8 cellular contexts compared by ENCODE assay signal in genomic region chr5:140357731-140358093, GRCh38. TPM values are rescaled to one million over a fixed set of nuclear protein-coding genes. Genes with fewer than 3 reads are reported as not detected.
DNase-seq lines count a peak whose midpoint lies in the region; ATAC-seq and TF ChIP-seq lines count a peak whose summit lies in the region.

No MANE protein-coding gene starts in this region.

- TF ChIP-seq CTCF in choroid plexus epithelial cell (conservative IDR thresholded peaks at IDR 0.05; ENCODE audit: low read depth, low read length): peak; percentile 94
- peak; percentile 84 to 90 (median 87) for TF ChIP-seq CTCF in right lobe of liver (IDR thresholded peaks at IDR 0.05)

- H3K36me3 ChIP-seq in right lobe of liver: no peaks in the 10 kb centered on the region

- under 1% methylated on average over 11 of the region's 18 CpGs for WGBS in right lobe of liver (ENCODE audit: insufficient coverage, low coverage, low lambda C conversion rate, missing lambda C conversion rate)

- H3K4me3 ChIP-seq in choroid plexus epithelial cell (ENCODE audit: low read depth, low read length) (peak overlapping the region; percentile 17), right lobe of liver (no peak overlapping the region)

- TF ChIP-seq POLR2A in right lobe of liver (IDR thresholded peaks at IDR 0.05): no peak

- no peak overlapping the region for H3K27ac ChIP-seq in right lobe of liver

- no peaks in the 10 kb centered on the region for H3K9me3 ChIP-seq in right lobe of liver

- H3K27me3 ChIP-seq in right lobe of liver: no peaks in the 10 kb centered on the region

- DNase-seq in C1 segment of cervical spinal cord (lab: John Stamatoyannopoulos, UW): peak in 13 of 14 donors; percentile 22 to 83 (median 78)
- DNase-seq in NCI-H460 (ENCODE audit: extremely low read depth, low read depth): peak; percentile 85
- DNase-seq in activated CD4-positive, alpha-beta T cell treated with anti-CD3 and anti-CD28 coated beads for 4 hours: peak; percentile 67 to 70
- DNase-seq in choroid plexus epithelial cell (ENCODE audit: low read depth): peak; percentile 94
- DNase-seq in right lobe of liver: peak; percentile 80 to 84 (median 82)
- peak; percentile 21 to 65 (median 36) for DNase-seq in stimulated activated CD4-positive, alpha-beta T cell treated with anti-CD3 and anti-CD28 coated beads, TNF-alpha, amount 100 ng/mL, for 1 hour (ENCODE audit: low read depth in 3 of 3, low spot score in 1 of 3)

- intact Hi-C loops in right lobe of liver (cut with DNase I): loop anchor here in 1 of 2 donors (5.0 kb wide), 1 partner anchor 115 kb away; no protein-coding TSS in a partner anchor

- H3K4me1 ChIP-seq in right lobe of liver: no peaks in the 10 kb centered on the region

- peak; percentile 94 for ATAC-seq in GM19328 (IDR thresholded peaks at IDR 0.05; ENCODE audit: unreplicated experiment)
- peak; percentile 91 for ATAC-seq in HG03439 (IDR thresholded peaks at IDR 0.05; ENCODE audit: unreplicated experiment)
- peak; percentile 96 to 99 (median 98) for ATAC-seq in right lobe of liver

RNA-seq across cellular contexts. Expression of gene SLC4A9, which starts 2.3 kb away (rescaled TPM):
- total RNA-seq in NCI-H460 (2014; rRNA removed; shearing (Covaris generic)): not detected in 2 replicates
- 0.17 and 0.31 TPM in 2 replicates for polyA plus RNA-seq in NCI-H460 (2014; cell fraction: nucleus; rRNA removed)
- not detected for total RNA-seq in right lobe of liver

RNA-seq across cellular contexts. Expression of gene HBEGF, which starts 11.3 kb away (rescaled TPM):
- total RNA-seq in NCI-H460 (2014; rRNA removed; shearing (Covaris generic)): 5.4 and 6.1 TPM in 2 replicates
- polyA plus RNA-seq in NCI-H460 (2014; cell fraction: nucleus; rRNA removed): 4.2 and 5.4 TPM in 2 replicates
- total RNA-seq in right lobe of liver: 1 to 10 TPM in 2 of 6 experiments, under 1 TPM in 4; 0.42 to 1.8 (median 0.78) TPM

RNA-seq across cellular contexts. Expression of gene ANKHD1, which starts 43.9 kb away (rescaled TPM):
- total RNA-seq in NCI-H460 (2014; rRNA removed; shearing (Covaris generic)): 47.5 and 59.7 TPM in 2 replicates
- polyA plus RNA-seq in NCI-H460 (2014; cell fraction: nucleus; rRNA removed): 44.3 and 76.0 TPM in 2 replicates
- 10 to 100 TPM; 45.5 to 73.2 (median 62.6) TPM for total RNA-seq in right lobe of liver

RNA-seq across cellular contexts. Expression of gene PFDN1, which starts 54.8 kb away (rescaled TPM):
- total RNA-seq in NCI-H460 (2014; rRNA removed; shearing (Covaris generic)): 84.3 and 90.4 TPM in 2 replicates
- polyA plus RNA-seq in NCI-H460 (2014; cell fraction: nucleus; rRNA removed): 58.8 and 82.9 TPM in 2 replicates
- total RNA-seq in right lobe of liver: 10 to 100 TPM in 5 of 6 experiments, 1 to 10 TPM in 1; 9.8 to 30.8 (median 14.7) TPM

Comparison
In these comparisons a context has a peak if more than half of its experiments do, and no peak if none do; other contexts are left out.
1. DNase-seq: peak in every context shown above with its lines; median percentile 94 in choroid plexus epithelial cell; 85 in NCI-H460; 82 in right lobe of liver; 78 in C1 segment of cervical spinal cord; 68 in activated CD4-positive, alpha-beta T cell treated with anti-CD3 and anti-CD28 coated beads for 4 hours; 36 in stimulated activated CD4-positive, alpha-beta T cell treated with anti-CD3 and anti-CD28 coated beads, TNF-alpha, amount 100 ng/mL, for 1 hour.